21 cellular contexts compared by ENCODE assay signal in the genomic region with DNA sequence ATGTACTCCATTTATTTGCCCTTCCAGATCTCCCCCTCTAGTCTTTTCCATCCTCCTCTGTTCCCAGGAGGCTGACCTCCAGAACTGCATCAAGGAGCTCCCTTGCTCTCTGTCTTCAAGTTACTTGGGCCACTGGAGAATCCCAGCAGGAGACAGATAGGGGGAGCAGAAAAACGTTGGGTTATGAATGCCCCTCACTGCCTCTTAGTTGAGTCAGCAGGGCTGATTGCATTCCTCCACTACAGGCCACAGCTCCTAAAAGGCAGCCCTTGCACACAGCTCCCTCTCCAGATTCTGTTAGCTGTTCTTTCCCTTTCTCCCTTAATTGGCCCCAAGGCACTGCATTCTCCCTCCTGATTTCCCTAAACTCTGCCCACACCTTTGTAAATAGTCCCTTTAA. TPM values are rescaled to one million over a fixed set of nuclear protein-coding genes. Genes with fewer than 3 reads are reported as not detected.
DNase-seq lines count a peak whose midpoint lies in the region; TF ChIP-seq lines count a peak whose summit lies in the region.
"Had no signal": no experiment of that assay in that cellular context is flagged by ENCODE, and none has a peak within 500 bp of the region (broad histone marks: within the 10 kb centered on the region; RNA-seq: fewer than 3 reads in every experiment).

No MANE protein-coding gene starts in this region.

- no CpG with 5 or more reads among the region's 1 CpG for WGBS in neuronal stem cell (ENCODE audit: extremely low coverage in 2 of 2, insufficient read length in 2 of 2, insufficient replicate concordance in 1 of 2), 2 donors

- H2BK12ac ChIP-seq in neuronal stem cell (ENCODE audit: low read length) = no peak overlapping the region

- H3K9me3 ChIP-seq in NT2/D1 (ENCODE audit: insufficient read depth, low read length) (no peaks in the 10 kb centered on the region), fibroblast of lung (ENCODE audit: control insufficient read depth, insufficient read depth, low read depth, low read length) (no peaks in the 10 kb centered on the region), neuronal stem cell (replicated peaks in 1 of 2; ENCODE audit: control insufficient read depth in 2 of 2, insufficient read depth in 1 of 2, low read depth in 1 of 2, low read length in 2 of 2) (no peaks in the 10 kb centered on the region)
- H3K9me3 ChIP-seq: BLaER1, colonic mucosa, right lobe of liver had no signal

- no peak for TF ChIP-seq CTCF in fibroblast of lung (conservative IDR thresholded peaks at IDR 0.05 in 1 of 2, IDR thresholded peaks at IDR 0.05 in 1 of 2; ENCODE audit: low read depth in 1 of 2, low read length in 2 of 2)
- TF ChIP-seq CTCF in GM13976 (IDR thresholded peaks at IDR 0.05; ENCODE audit: borderline replicate concordance, control extremely low read depth, extremely low read depth, insufficient read depth, missing control alignments) = no peak

- no peaks in the 10 kb centered on the region for H4K20me1 ChIP-seq in fibroblast of lung (ENCODE audit: control insufficient read depth, extremely low read depth, insufficient read depth, low read length)
- H4K20me1 ChIP-seq: BLaER1 had no signal

- in situ Hi-C loops in GM13976 (cut with MboI; ENCODE audit: low sequenced_read_pairs, unreplicated experiment) = loop anchor here (25.0 kb wide), 1 partner anchor 461 kb away; no protein-coding TSS in a partner anchor

- H3K36me3 ChIP-seq in NT2/D1 (ENCODE audit: insufficient read depth, insufficient read length, low read length) = no peaks in the 10 kb centered on the region
- no peaks in the 10 kb centered on the region for H3K36me3 ChIP-seq in fibroblast of lung (ENCODE audit: control insufficient read depth, insufficient read depth, low read length)
- H3K36me3 ChIP-seq in neuronal stem cell (replicated peaks in 1 of 2; ENCODE audit: control insufficient read depth in 2 of 2, insufficient read depth in 2 of 2, low read length in 2 of 2) = no peaks in the 10 kb centered on the region
- H3K36me3 ChIP-seq: BLaER1, colonic mucosa, right lobe of liver had no signal

- no peak overlapping the region for H3K18ac ChIP-seq in neuronal stem cell (ENCODE audit: low read length)

- no peaks in the 10 kb centered on the region for H3K79me2 ChIP-seq in fibroblast of lung (ENCODE audit: control insufficient read depth, insufficient read depth, low read length)

- no peak overlapping the region for H3K23ac ChIP-seq in neuronal stem cell (ENCODE audit: low read depth, low read length, poor library complexity)

- H4K91ac ChIP-seq in neuronal stem cell (ENCODE audit: low read depth, low read length, poor library complexity) = no peak overlapping the region

- H2AK5ac ChIP-seq in neuronal stem cell (ENCODE audit: low read depth, low read length) = no peak overlapping the region

- H2AFZ ChIP-seq in fibroblast of lung (ENCODE audit: low read length) (peak overlapping the region; percentile 10), neuronal stem cell (ENCODE audit: low read length) (no peak overlapping the region)

- H2BK15ac ChIP-seq in neuronal stem cell (ENCODE audit: low read length) = no peak overlapping the region

- no peaks in the 10 kb centered on the region for H3K79me1 ChIP-seq in neuronal stem cell (ENCODE audit: low read depth, low read length)

- H3K27ac ChIP-seq in fibroblast of lung (ENCODE audit: insufficient read depth, low read length) (no peak overlapping the region), neuronal stem cell (replicated peaks; ENCODE audit: low read length) (peak overlapping the region; percentile 7)
- H3K27ac ChIP-seq: BLaER1, colonic mucosa, HL-60, KMS-11, right lobe of liver had no signal

- no peak overlapping the region for H4K8ac ChIP-seq in neuronal stem cell (ENCODE audit: low read depth, low read length)

- H3K4me2 ChIP-seq in fibroblast of lung (ENCODE audit: extremely low read depth, insufficient read depth, low read length) (no peak overlapping the region), neuronal stem cell (ENCODE audit: insufficient read depth, low read length, poor library complexity, severe bottlenecking) (no peak overlapping the region)
- H3K4me2 ChIP-seq: BLaER1, KMS-11 had no signal

- DNase-seq in ELF-1 (ENCODE audit: low read depth, low spot score) = peak; percentile 73
- peak; percentile 39 for DNase-seq in NT2/D1 (ENCODE audit: low read depth, low spot score)
- peak in 1 of 2 donors; percentile 55 for DNase-seq in fibroblast of lung (ENCODE audit: low read depth in 2 of 2)
- DNase-seq in neuronal stem cell (ENCODE audit: low spot score) = peak; percentile 27
- DNase-seq in NCI-H345 (lab: John Stamatoyannopoulos, UW) = no peak
- DNase-seq in GM13976 (ENCODE audit: low spot score) = no peak
- DNase-seq in NCI-H128 (lab: John Stamatoyannopoulos, UW; ENCODE audit: unreplicated experiment) = no peak
- no peak for DNase-seq in GOT3 (lab: John Stamatoyannopoulos, UW)
- DNase-seq: activated CD4-positive, alpha-beta T cell treated with anti-CD3 and anti-CD28 coated beads for 36 hours; activated CD8-positive, alpha-beta memory T cell treated with anti-CD3 and anti-CD28 coated beads, Interleukin-2, amount 50 U/mL, for 48 hours; activated gamma-delta T cell treated with Interleukin-2 at 50 U/mL for 16 hours; anterior cingulate cortex; colonic mucosa; DMS 273 treated with DMSO at 0.1 percent for 48 hours; kidney; NCI-H1105; NCI-H2171 treated with DMSO at 0.1 percent for 48 hours; right lobe of liver had no signal

- no peak overlapping the region for H2BK120ac ChIP-seq in neuronal stem cell (ENCODE audit: low read depth, low read length)

- no peak overlapping the region for H3K9ac ChIP-seq in NT2/D1 (ENCODE audit: insufficient read length, low read depth)
- no peak overlapping the region for H3K9ac ChIP-seq in fibroblast of lung (ENCODE audit: insufficient read depth, low read length)
- no peak overlapping the region for H3K9ac ChIP-seq in neuronal stem cell (ENCODE audit: low read depth, low read length, poor library complexity)
- H3K9ac ChIP-seq: BLaER1, KMS-11 had no signal

- H2BK5ac ChIP-seq in neuronal stem cell (ENCODE audit: low read length) = no peak overlapping the region

- H3K27me3 ChIP-seq in NT2/D1 (ENCODE audit: insufficient read depth, insufficient read length) (no peaks in the 10 kb centered on the region), fibroblast of lung (ENCODE audit: control insufficient read depth, insufficient read depth, low read length) (no peaks in the 10 kb centered on the region), neuronal stem cell (ENCODE audit: control insufficient read depth in 3 of 3, insufficient read depth in 3 of 3, low read depth in 1 of 3, low read length in 3 of 3) (no peaks in the 10 kb centered on the region)
- H3K27me3 ChIP-seq: BLaER1, right lobe of liver had no signal

- H3K4ac ChIP-seq in neuronal stem cell (ENCODE audit: low read length) = no peak overlapping the region

- H3K14ac ChIP-seq in neuronal stem cell (ENCODE audit: low read length) = no peak overlapping the region

- no peaks in the 10 kb centered on the region for H3K4me1 ChIP-seq in NT2/D1 (ENCODE audit: insufficient read depth, insufficient read length)
- no peaks in the 10 kb centered on the region for H3K4me1 ChIP-seq in fibroblast of lung (ENCODE audit: control insufficient read depth, extremely low read depth, insufficient read depth, low read length)
- H3K4me1 ChIP-seq in neuronal stem cell (ENCODE audit: control insufficient read depth in 2 of 2, insufficient read depth in 1 of 2, low read depth in 1 of 2, low read length in 2 of 2) = no peaks in the 10 kb centered on the region
- H3K4me1 ChIP-seq: BLaER1, colonic mucosa, right lobe of liver had no signal

- H3K4me3 ChIP-seq in NT2/D1 (ENCODE audit: insufficient read length, low read depth) (no peak overlapping the region), fibroblast of lung (replicated peaks in 1 of 4; ENCODE audit: control extremely low read depth in 1 of 4, insufficient read depth in 1 of 4, low read depth in 3 of 4, low read length in 4 of 4) (no peak overlapping the region), neuronal stem cell (ENCODE audit: low read length in 2 of 2) (no peak overlapping the region)
- H3K4me3 ChIP-seq: BLaER1, colonic mucosa, right lobe of liver had no signal

RNA-seq across cellular contexts. Expression of gene CEP152, which starts 12.4 kb away (rescaled TPM):
- total RNA-seq in fibroblast of lung = 7.8 and 8.5 TPM in 2 replicates
- polyA plus RNA-seq in fibroblast of lung = 0.72 and 1.4 TPM in 2 replicates
- 2.0 and 3.6 TPM in 2 replicates for polyA plus RNA-seq in fibroblast of lung (2012)
- 1.1 TPM in 2 replicates for polyA minus RNA-seq in fibroblast of lung (ENCODE audit: low replicate concordance)
- 11.2 TPM for polyA plus RNA-seq in neuronal stem cell (2013, experiment 1 of 2)
- polyA plus RNA-seq in neuronal stem cell (2013, experiment 2 of 2) = 11.9 TPM

RNA-seq across cellular contexts. Expression of gene EID1, which starts 54.7 kb away (rescaled TPM):
- total RNA-seq in fibroblast of lung = 160 and 184 TPM in 2 replicates
- polyA plus RNA-seq in fibroblast of lung = 287 and 331 TPM in 2 replicates
- polyA plus RNA-seq in fibroblast of lung (2012) = 223 and 225 TPM in 2 replicates
- polyA minus RNA-seq in fibroblast of lung (ENCODE audit: low replicate concordance) = 22.4 and 25.6 TPM in 2 replicates
- 245 TPM for polyA plus RNA-seq in neuronal stem cell (2013, experiment 1 of 2)
- polyA plus RNA-seq in neuronal stem cell (2013, experiment 2 of 2) = 255 TPM

Comparison
In these comparisons a context has a peak if more than half of its experiments do, and no peak if none do; other contexts are left out.
1. DNase-seq: peak in ELF-1 (single experiment), NT2/D1 (single experiment) and neuronal stem cell (single experiment); none in NCI-H345 (single experiment), GM13976 (single experiment), NCI-H128 (single experiment) and GOT3 (single experiment).